In the genomic region with DNA sequence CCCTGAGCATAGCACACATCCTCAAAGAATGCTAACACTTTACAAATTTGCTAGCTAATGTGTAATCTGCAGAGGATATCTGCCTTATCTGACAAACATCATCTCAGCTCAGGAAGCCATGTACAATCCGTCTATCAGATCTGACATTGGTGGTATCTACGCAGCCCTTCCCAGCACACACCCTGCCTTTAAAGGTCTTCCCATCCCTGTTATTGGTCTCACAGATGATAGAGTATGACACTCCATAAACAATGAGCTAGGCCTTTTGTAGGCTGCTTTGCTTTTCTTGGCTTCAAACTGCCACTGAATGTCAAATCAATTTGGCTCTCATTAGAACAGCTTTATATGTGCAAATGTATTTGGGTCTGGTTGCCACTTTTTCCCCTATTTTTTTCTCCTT, we compare ENCODE assay signal across 24 cellular contexts.
DNase-seq lines count a peak whose midpoint lies in the region; ATAC-seq and TF ChIP-seq lines count a peak whose summit lies in the region.
"Had no signal": no experiment of that assay in that cellular context is flagged by ENCODE, and none has a peak within 500 bp of the region (broad histone marks: within the 10 kb centered on the region; RNA-seq: fewer than 3 reads in every experiment).

No MANE protein-coding gene starts in this region.

- CTCF ChIA-PET in activated CD4-positive, alpha-beta memory T cell treated with anti-CD3 and anti-CD28 coated beads, Interleukin-2, amount 10 ng/mL, durations not matched to agents 7 days and 5 days (lab: Charles Lee) = no interaction called here

- H3K4me1 ChIP-seq in cardiac muscle cell (ENCODE audit: low read depth) = peaks cover 10% of the 10 kb centered on the region
- H3K4me1 ChIP-seq in left ventricle myocardium inferior = peaks cover 45% of the 10 kb centered on the region
- H3K4me1 ChIP-seq in endodermal cell (ENCODE audit: control insufficient read depth, insufficient read depth, low read length) = no peaks in the 10 kb centered on the region
- peaks cover 5 to 9% of the 10 kb centered on the region in 2 donors for H3K4me1 ChIP-seq in aorta (ENCODE audit: control insufficient read depth in 1 of 2, insufficient read depth in 2 of 2, low read length in 2 of 2)

- intact Hi-C loops in left ventricle myocardium inferior (cut with micrococcal nuclease) (no loop called here), aorta (cut with DNase I) (loop anchor here (5.0 kb wide), 2 partner anchors 51 to 64 kb away; no protein-coding TSS in a partner anchor)

- H3K4me3 ChIP-seq in cardiac muscle cell = no peak overlapping the region
- H3K4me3 ChIP-seq in left ventricle myocardium inferior = no peak overlapping the region
- no peak overlapping the region for H3K4me3 ChIP-seq in endodermal cell (ENCODE audit: low read length)
- no peak overlapping the region for H3K4me3 ChIP-seq in aorta (ENCODE audit: low read length in 2 of 2)
- H3K4me3 ChIP-seq: tibial nerve had no signal

- no peaks in the 10 kb centered on the region for H3K9me3 ChIP-seq in cardiac muscle cell (ENCODE audit: low read depth)
- no peaks in the 10 kb centered on the region for H3K9me3 ChIP-seq in left ventricle myocardium inferior (replicated peaks)
- no peaks in the 10 kb centered on the region for H3K9me3 ChIP-seq in endodermal cell (ENCODE audit: control insufficient read depth, low read length)
- H3K9me3 ChIP-seq in aorta (ENCODE audit: control insufficient read depth, low read length) = no peaks in the 10 kb centered on the region
- H3K9me3 ChIP-seq: tibial nerve had no signal

- ATAC-seq in aorta (ENCODE audit: low FRiP score) = peak; percentile 22
- no peak for ATAC-seq in activated naive CD4-positive, alpha-beta T cell treated with anti-CD3 and anti-CD28 coated beads, Interleukin-2, amount 50 U/mL, for 72 hours
- ATAC-seq: sciatic nerve; stimulated activated naive B cell treated with anti-CD40 and anti-IgM and Interleukin-4, amounts not matched to agents 10 μg/mL and 1 μg/mL and 100 μg/mL, for 72 hours; WTC11 had no signal

- POLR2A ChIA-PET in activated CD4-positive, alpha-beta memory T cell treated with anti-CD3 and anti-CD28 coated beads, Interleukin-2, amount 10 ng/mL, durations not matched to agents 7 days and 5 days (lab: Charles Lee) = no interaction called here

- H3K36me3 ChIP-seq in cardiac muscle cell (no peaks in the 10 kb centered on the region), left ventricle myocardium inferior (no peaks in the 10 kb centered on the region), endodermal cell (ENCODE audit: control insufficient read depth, insufficient read depth, low read length) (no peaks in the 10 kb centered on the region), aorta (ENCODE audit: control insufficient read depth in 1 of 2, insufficient read depth in 2 of 2, low read length in 1 of 2) (no peaks in the 10 kb centered on the region)
- H3K36me3 ChIP-seq: tibial nerve had no signal

- no peaks in the 10 kb centered on the region for H3K36me3 Mint-ChIP-seq in endodermal cell (ENCODE audit: low read depth)
- no peaks in the 10 kb centered on the region for H3K36me3 Mint-ChIP-seq in mesothelial cell of epicardium
- no peaks in the 10 kb centered on the region for H3K36me3 Mint-ChIP-seq in activated naive CD4-positive, alpha-beta T cell treated with anti-CD3 and anti-CD28 coated beads, Interleukin-2, amount 50 U/mL, for 72 hours
- H3K36me3 Mint-ChIP-seq in activated CD4-positive, alpha-beta memory T cell treated with anti-CD3 and anti-CD28 coated beads, Interleukin-2, amount 10 ng/mL, durations not matched to agents 7 days and 5 days (ENCODE audit: low read depth) = no peaks in the 10 kb centered on the region
- H3K36me3 Mint-ChIP-seq: activated naive CD8-positive, alpha-beta T cell treated with anti-CD3 and anti-CD28 coated beads, Interleukin-2, amount 10 ng/mL, durations not matched to agents 7 days and 5 days; stimulated activated naive B cell treated with anti-CD40 and anti-IgM and Interleukin-4, amounts not matched to agents 10 μg/mL and 1 μg/mL and 100 μg/mL, for 72 hours had no signal

- TF ChIP-seq CTCF in cardiac muscle cell (IDR thresholded peaks at IDR 0.05; ENCODE audit: low read depth, low read length) (no peak), left ventricle myocardium inferior (IDR thresholded peaks at IDR 0.05; ENCODE audit: borderline replicate concordance) (no peak), endodermal cell (conservative IDR thresholded peaks at IDR 0.05) (no peak), mesothelial cell of epicardium (IDR thresholded peaks at IDR 0.05; ENCODE audit: unreplicated experiment) (no peak)

- H3K27ac ChIP-seq in cardiac muscle cell (peak overlapping the region; percentile 57), left ventricle myocardium inferior (replicated peaks) (no peak overlapping the region), endodermal cell (ENCODE audit: low read depth, low read length) (no peak overlapping the region), aorta (ENCODE audit: low read depth in 1 of 2, low read length in 2 of 2) (no peak overlapping the region)
- H3K27ac ChIP-seq: HL-60, tibial nerve had no signal

- peak overlapping the region; percentile 8 for H3K27ac Mint-ChIP-seq in endodermal cell
- H3K27ac Mint-ChIP-seq in mesothelial cell of epicardium = peak overlapping the region; percentile 31
- H3K27ac Mint-ChIP-seq in activated naive CD4-positive, alpha-beta T cell treated with anti-CD3 and anti-CD28 coated beads, Interleukin-2, amount 50 U/mL, for 72 hours = no peak overlapping the region
- H3K27ac Mint-ChIP-seq in activated CD4-positive, alpha-beta memory T cell treated with anti-CD3 and anti-CD28 coated beads, Interleukin-2, amount 10 ng/mL, durations not matched to agents 7 days and 5 days = no peak overlapping the region
- H3K27ac Mint-ChIP-seq: activated naive CD8-positive, alpha-beta T cell treated with anti-CD3 and anti-CD28 coated beads, Interleukin-2, amount 10 ng/mL, durations not matched to agents 7 days and 5 days; activated T-helper 1 cell treated with anti-CD3 and anti-CD28 coated beads, Interleukin-12 subunit alpha, Interleukin-12 subunit beta, Interleukin-2, Interleukin-4 antibody, amounts not matched to agents 30 ng/mL and 10 ng/mL and 1 ng/mL, durations not matched to agents 14 hours and 24 hours and 36 hours; CD4-positive, alpha-beta T cell; stimulated activated naive B cell treated with anti-CD40 and anti-IgM and Interleukin-4, amounts not matched to agents 10 μg/mL and 1 μg/mL and 100 μg/mL, for 72 hours; T-helper 1 cell treated with Interleukin-12 subunit alpha and Interleukin-12 subunit beta and Interleukin-4 antibody, amounts not matched to agents 30 μg/mL and 1 μg/mL, for 36 hours; WTC11 had no signal

- H3K27me3 Mint-ChIP-seq in endodermal cell (ENCODE audit: insufficient read depth) (no peaks in the 10 kb centered on the region), mesothelial cell of epicardium (ENCODE audit: low read depth) (no peaks in the 10 kb centered on the region)
- peaks cover 4% of the 10 kb centered on the region for H3K27me3 Mint-ChIP-seq in activated CD4-positive, alpha-beta memory T cell treated with anti-CD3 and anti-CD28 coated beads, Interleukin-2, amount 10 ng/mL, durations not matched to agents 7 days and 5 days

- 91 to 97% methylated on average over 2 of the region's 2 CpGs for WGBS in endodermal cell (ENCODE audit: insufficient coverage in 1 of 2, insufficient read length in 1 of 2), 2 experiments
- 19 to 28% methylated on average over 2 of the region's 2 CpGs for WGBS in aorta, 2 donors

- no peaks in the 10 kb centered on the region for H3K27me3 ChIP-seq in cardiac muscle cell
- no peaks in the 10 kb centered on the region for H3K27me3 ChIP-seq in left ventricle myocardium inferior (ENCODE audit: low read depth)
- no peaks in the 10 kb centered on the region for H3K27me3 ChIP-seq in endodermal cell (ENCODE audit: control insufficient read depth, insufficient read depth, low read length, poor library complexity, severe bottlenecking)
- no peaks in the 10 kb centered on the region for H3K27me3 ChIP-seq in aorta (ENCODE audit: control insufficient read depth in 1 of 2, insufficient read depth in 2 of 2, low read length in 1 of 2)
- H3K27me3 ChIP-seq: tibial nerve had no signal

- H3K9ac ChIP-seq in endodermal cell (ENCODE audit: extremely low read depth, low read length, poor library complexity, severe bottlenecking) = no peak overlapping the region

- DNase-seq in cardiac muscle cell (ENCODE audit: low read depth in 1 of 2, low spot score in 1 of 2) (peak in 1 of 2 donors; percentile 25), left ventricle myocardium inferior (no peak), endodermal cell (no peak), mesothelial cell of epicardium (ENCODE audit: low spot score in 2 of 2, unreplicated experiment in 2 of 2) (no peak), aorta (no peak), DMS153 treated with DMSO at 0.1 percent for 48 hours (lab: John Stamatoyannopoulos, UW; ENCODE audit: unreplicated experiment) (no peak)
- DNase-seq in activated naive CD4-positive, alpha-beta T cell treated with anti-CD3 and anti-CD28 coated beads, Interleukin-2, amount 50 U/mL, for 72 hours (ENCODE audit: low spot score in 2 of 2) = no peak
- no peak for DNase-seq in activated CD4-positive, alpha-beta memory T cell treated with anti-CD3 and anti-CD28 coated beads, Interleukin-2, amount 10 ng/mL, durations not matched to agents 7 days and 5 days
- DNase-seq: ACHN; activated naive CD8-positive, alpha-beta T cell treated with anti-CD3 and anti-CD28 coated beads, Interleukin-2, amount 10 ng/mL, durations not matched to agents 7 days and 5 days; CD4-positive, alpha-beta T cell; central memory CD4-positive, alpha-beta T cell; effector CD4-positive, alpha-beta T cell; NCI-H1930; NCI-H526 treated with DMSO at 0.1 percent for 48 hours; occipital lobe; SHP77; stimulated activated naive B cell treated with anti-CD40 and anti-IgM and Interleukin-4, amounts not matched to agents 10 μg/mL and 1 μg/mL and 100 μg/mL, for 72 hours had no signal

- no peak overlapping the region for H3K4me3 Mint-ChIP-seq in endodermal cell
- H3K4me3 Mint-ChIP-seq in mesothelial cell of epicardium = no peak overlapping the region
- H3K4me3 Mint-ChIP-seq in activated CD4-positive, alpha-beta memory T cell treated with anti-CD3 and anti-CD28 coated beads, Interleukin-2, amount 10 ng/mL, durations not matched to agents 7 days and 5 days = no peak overlapping the region
- H3K4me3 Mint-ChIP-seq: activated naive CD8-positive, alpha-beta T cell treated with anti-CD3 and anti-CD28 coated beads, Interleukin-2, amount 10 ng/mL, durations not matched to agents 7 days and 5 days; activated T-helper 1 cell treated with anti-CD3 and anti-CD28 coated beads, Interleukin-12 subunit alpha, Interleukin-12 subunit beta, Interleukin-2, Interleukin-4 antibody, amounts not matched to agents 30 ng/mL and 10 ng/mL and 1 ng/mL, durations not matched to agents 14 hours and 24 hours and 36 hours; CD4-positive, alpha-beta T cell; stimulated activated naive B cell treated with anti-CD40 and anti-IgM and Interleukin-4, amounts not matched to agents 10 μg/mL and 1 μg/mL and 100 μg/mL, for 72 hours; T-helper 1 cell treated with Interleukin-12 subunit alpha and Interleukin-12 subunit beta and Interleukin-4 antibody, amounts not matched to agents 30 μg/mL and 1 μg/mL, for 36 hours; WTC11 had no signal

- H3K9me3 Mint-ChIP-seq in endodermal cell (no peaks in the 10 kb centered on the region), mesothelial cell of epicardium (peaks cover 6% of the 10 kb centered on the region)
- no peaks in the 10 kb centered on the region for H3K9me3 Mint-ChIP-seq in activated naive CD4-positive, alpha-beta T cell treated with anti-CD3 and anti-CD28 coated beads, Interleukin-2, amount 50 U/mL, for 72 hours
- H3K9me3 Mint-ChIP-seq in activated CD4-positive, alpha-beta memory T cell treated with anti-CD3 and anti-CD28 coated beads, Interleukin-2, amount 10 ng/mL, durations not matched to agents 7 days and 5 days = no peaks in the 10 kb centered on the region
- H3K9me3 Mint-ChIP-seq: activated naive CD8-positive, alpha-beta T cell treated with anti-CD3 and anti-CD28 coated beads, Interleukin-2, amount 10 ng/mL, durations not matched to agents 7 days and 5 days; activated T-helper 1 cell treated with anti-CD3 and anti-CD28 coated beads, Interleukin-12 subunit alpha, Interleukin-12 subunit beta, Interleukin-2, Interleukin-4 antibody, amounts not matched to agents 30 ng/mL and 10 ng/mL and 1 ng/mL, durations not matched to agents 14 hours and 24 hours and 36 hours; CD4-positive, alpha-beta T cell; stimulated activated naive B cell treated with anti-CD40 and anti-IgM and Interleukin-4, amounts not matched to agents 10 μg/mL and 1 μg/mL and 100 μg/mL, for 72 hours; T-helper 1 cell treated with Interleukin-12 subunit alpha and Interleukin-12 subunit beta and Interleukin-4 antibody, amounts not matched to agents 30 μg/mL and 1 μg/mL, for 36 hours had no signal

- peaks cover 15% of the 10 kb centered on the region for H3K4me1 Mint-ChIP-seq in endodermal cell
- H3K4me1 Mint-ChIP-seq in mesothelial cell of epicardium = peaks cover 41% of the 10 kb centered on the region
- H3K4me1 Mint-ChIP-seq in activated CD4-positive, alpha-beta memory T cell treated with anti-CD3 and anti-CD28 coated beads, Interleukin-2, amount 10 ng/mL, durations not matched to agents 7 days and 5 days = no peaks in the 10 kb centered on the region
- H3K4me1 Mint-ChIP-seq: activated naive CD8-positive, alpha-beta T cell treated with anti-CD3 and anti-CD28 coated beads, Interleukin-2, amount 10 ng/mL, durations not matched to agents 7 days and 5 days; stimulated activated naive B cell treated with anti-CD40 and anti-IgM and Interleukin-4, amounts not matched to agents 10 μg/mL and 1 μg/mL and 100 μg/mL, for 72 hours had no signal

Comparison
In these comparisons a context has a peak if more than half of its experiments do, and no peak if none do; other contexts are left out.
1. H3K27ac Mint-ChIP-seq: peak in endodermal cell (single experiment) and mesothelial cell of epicardium (single experiment); none in activated naive CD4-positive, alpha-beta T cell treated with anti-CD3 and anti-CD28 coated beads, Interleukin-2, amount 50 U/mL, for 72 hours (0 of 2) and activated CD4-positive, alpha-beta memory T cell treated with anti-CD3 and anti-CD28 coated beads, Interleukin-2, amount 10 ng/mL, durations not matched to agents 7 days and 5 days (single experiment).